Comparison of ENCODE assay signal across 26 cellular contexts in genomic region chrX:36909584-36909983, GRCh38.
DNase-seq lines count a peak whose midpoint lies in the region; ATAC-seq and TF ChIP-seq lines count a peak whose summit lies in the region.
"Had no signal": no experiment of that assay in that cellular context is flagged by ENCODE, and none has a peak within 500 bp of the region (broad histone marks: within the 10 kb centered on the region; RNA-seq: fewer than 3 reads in every experiment).

No MANE protein-coding gene starts in this region.

- H3K4me1 Mint-ChIP-seq in activated T-helper 1 cell treated with anti-CD3 and anti-CD28 coated beads, Interleukin-12 subunit alpha, Interleukin-12 subunit beta, Interleukin-2, Interleukin-4 antibody, amounts not matched to agents 30 ng/mL and 10 ng/mL and 1 ng/mL, durations not matched to agents 14 hours and 24 hours and 36 hours (ENCODE audit: low read depth) = no peaks in the 10 kb centered on the region
- peaks cover 7% of the 10 kb centered on the region for H3K4me1 Mint-ChIP-seq in mesothelial cell of epicardium
- H3K4me1 Mint-ChIP-seq: activated naive CD8-positive, alpha-beta T cell treated with anti-CD3 and anti-CD28 coated beads, Interleukin-2, amount 50 U/mL, for 24 hours; B cell; stimulated activated memory B cell treated with anti-CD40 and anti-IgM and Interleukin-4, amounts not matched to agents 10 μg/mL and 1 μg/mL and 100 μg/mL, for 72 hours had no signal

- intact Hi-C loops in right lobe of liver (cut with DNase I) = no loop called here
- intact Hi-C loops in activated T-helper 1 cell treated with anti-CD3 and anti-CD28 coated beads, Interleukin-12 subunit alpha, Interleukin-12 subunit beta, Interleukin-2, Interleukin-4 antibody, amounts not matched to agents 30 ng/mL and 10 ng/mL and 1 ng/mL, durations not matched to agents 14 hours and 24 hours and 36 hours (cut with micrococcal nuclease) = no loop called here

- peak overlapping the region in 1 of 3 donors; percentile 42 for H3K27ac ChIP-seq in right lobe of liver
- H3K27ac ChIP-seq: breast epithelium, esophagus muscularis mucosa, gastroesophageal sphincter, GM23248, PC-9, suprapubic skin, VCaP had no signal

- no peak overlapping the region for H3K4me3 Mint-ChIP-seq in activated T-helper 1 cell treated with anti-CD3 and anti-CD28 coated beads, Interleukin-12 subunit alpha, Interleukin-12 subunit beta, Interleukin-2, Interleukin-4 antibody, amounts not matched to agents 30 ng/mL and 10 ng/mL and 1 ng/mL, durations not matched to agents 14 hours and 24 hours and 36 hours
- H3K4me3 Mint-ChIP-seq in mesothelial cell of epicardium = no peak overlapping the region
- H3K4me3 Mint-ChIP-seq: activated naive CD8-positive, alpha-beta T cell treated with anti-CD3 and anti-CD28 coated beads, Interleukin-2, amount 50 U/mL, for 24 hours; activated T-cell treated with anti-CD3 and anti-CD28 coated beads, Interleukin-2, amount 50 U/mL, for 4 hours; B cell; effector memory CD8-positive, alpha-beta T cell; HFFc6; natural killer cell treated with Interleukin-12 subunit alpha and Interleukin-12 subunit beta and Interleukin-15 and Interleukin-18, amount 100 ng/mL, for 72 hours; stimulated activated memory B cell treated with anti-CD40 and anti-IgM and Interleukin-4, amounts not matched to agents 10 μg/mL and 1 μg/mL and 100 μg/mL, for 72 hours had no signal

- DNase-seq in A172 (ENCODE audit: low spot score) (peak; percentile 2), amniotic epithelial cell (ENCODE audit: low read depth) (peak; percentile 59), epithelial cell of proximal tubule (ENCODE audit: low read depth) (peak; percentile 3), right lobe of liver (peak in 1 of 3 donors; percentile 61), mesothelial cell of epicardium (ENCODE audit: low spot score in 2 of 2, unreplicated experiment in 2 of 2) (no peak)
- no peak for DNase-seq in activated T-helper 1 cell treated with anti-CD3 and anti-CD28 coated beads, Interleukin-12 subunit alpha, Interleukin-12 subunit beta, Interleukin-2, Interleukin-4 antibody, amounts not matched to agents 30 ng/mL and 10 ng/mL and 1 ng/mL, durations not matched to agents 14 hours and 24 hours and 36 hours (ENCODE audit: low spot score)
- no peak for DNase-seq in activated CD8-positive, alpha-beta memory T cell treated with anti-CD3 and anti-CD28 coated beads for 24 hours
- DNase-seq: activated CD4-positive, alpha-beta T cell treated with anti-CD3 and anti-CD28 coated beads for 4 hours; activated naive CD8-positive, alpha-beta T cell treated with anti-CD3 and anti-CD28 coated beads, Interleukin-2, amount 50 U/mL, for 24 hours; activated T-cell treated with anti-CD3 and anti-CD28 coated beads, Interleukin-2, amount 50 U/mL, for 4 hours; effector memory CD8-positive, alpha-beta T cell; GM23248; HFFc6; NCI-H2171; NK-92 treated with Interleukin-12 subunit alpha and Interleukin-12 subunit beta, amount 100 ng/mL, for 24 hours; PC-9; stimulated activated CD4-positive, alpha-beta T cell treated with anti-CD3 and anti-CD28 coated beads, Interleukin-4, amount 100 ng/mL, for 4 hours had no signal

- H3K4me3 ChIP-seq in epithelial cell of proximal tubule (ENCODE audit: low read depth, low read length) (no peak overlapping the region), right lobe of liver (no peak overlapping the region)
- H3K4me3 ChIP-seq: breast epithelium, esophagus muscularis mucosa, gastroesophageal sphincter, GM23248, PC-9, suprapubic skin had no signal

- no peak for TF ChIP-seq POLR2A in right lobe of liver (IDR thresholded peaks at IDR 0.05)

- WGBS in right lobe of liver (ENCODE audit: insufficient coverage, low coverage, low lambda C conversion rate, missing lambda C conversion rate) = 11% methylated on average over 4 of the region's 4 CpGs

- H3K27me3 ChIP-seq in right lobe of liver = peaks cover 0 to 3% of the 10 kb centered on the region in 2 donors
- H3K27me3 ChIP-seq: breast epithelium, esophagus muscularis mucosa, gastroesophageal sphincter, suprapubic skin had no signal

- no peak overlapping the region for H3K27ac Mint-ChIP-seq in activated T-helper 1 cell treated with anti-CD3 and anti-CD28 coated beads, Interleukin-12 subunit alpha, Interleukin-12 subunit beta, Interleukin-2, Interleukin-4 antibody, amounts not matched to agents 30 ng/mL and 10 ng/mL and 1 ng/mL, durations not matched to agents 14 hours and 24 hours and 36 hours
- H3K27ac Mint-ChIP-seq in mesothelial cell of epicardium = no peak overlapping the region
- H3K27ac Mint-ChIP-seq: activated naive CD8-positive, alpha-beta T cell treated with anti-CD3 and anti-CD28 coated beads, Interleukin-2, amount 50 U/mL, for 24 hours; B cell; effector memory CD8-positive, alpha-beta T cell; HFFc6; natural killer cell treated with Interleukin-12 subunit alpha and Interleukin-12 subunit beta and Interleukin-15 and Interleukin-18, amount 100 ng/mL, for 72 hours; stimulated activated memory B cell treated with anti-CD40 and anti-IgM and Interleukin-4, amounts not matched to agents 10 μg/mL and 1 μg/mL and 100 μg/mL, for 72 hours had no signal

- H3K9me3 Mint-ChIP-seq in activated T-helper 1 cell treated with anti-CD3 and anti-CD28 coated beads, Interleukin-12 subunit alpha, Interleukin-12 subunit beta, Interleukin-2, Interleukin-4 antibody, amounts not matched to agents 30 ng/mL and 10 ng/mL and 1 ng/mL, durations not matched to agents 14 hours and 24 hours and 36 hours = no peaks in the 10 kb centered on the region
- H3K9me3 Mint-ChIP-seq in mesothelial cell of epicardium = peaks cover 18% of the 10 kb centered on the region
- H3K9me3 Mint-ChIP-seq: activated naive CD8-positive, alpha-beta T cell treated with anti-CD3 and anti-CD28 coated beads, Interleukin-2, amount 50 U/mL, for 24 hours; activated T-cell treated with anti-CD3 and anti-CD28 coated beads, Interleukin-2, amount 50 U/mL, for 4 hours; effector memory CD8-positive, alpha-beta T cell; HFFc6; natural killer cell treated with Interleukin-12 subunit alpha and Interleukin-12 subunit beta and Interleukin-15 and Interleukin-18, amount 100 ng/mL, for 72 hours; stimulated activated memory B cell treated with anti-CD40 and anti-IgM and Interleukin-4, amounts not matched to agents 10 μg/mL and 1 μg/mL and 100 μg/mL, for 72 hours had no signal

- H3K36me3 ChIP-seq in right lobe of liver = no peaks in the 10 kb centered on the region
- H3K36me3 ChIP-seq: breast epithelium, esophagus muscularis mucosa, gastroesophageal sphincter, suprapubic skin had no signal

- no peaks in the 10 kb centered on the region for H3K36me3 Mint-ChIP-seq in activated T-helper 1 cell treated with anti-CD3 and anti-CD28 coated beads, Interleukin-12 subunit alpha, Interleukin-12 subunit beta, Interleukin-2, Interleukin-4 antibody, amounts not matched to agents 30 ng/mL and 10 ng/mL and 1 ng/mL, durations not matched to agents 14 hours and 24 hours and 36 hours (ENCODE audit: low read depth)
- no peaks in the 10 kb centered on the region for H3K36me3 Mint-ChIP-seq in mesothelial cell of epicardium
- H3K36me3 Mint-ChIP-seq: natural killer cell treated with Interleukin-12 subunit alpha and Interleukin-12 subunit beta and Interleukin-15 and Interleukin-18, amount 100 ng/mL, for 72 hours; stimulated activated memory B cell treated with anti-CD40 and anti-IgM and Interleukin-4, amounts not matched to agents 10 μg/mL and 1 μg/mL and 100 μg/mL, for 72 hours had no signal

- no peaks in the 10 kb centered on the region for H3K27me3 Mint-ChIP-seq in activated T-helper 1 cell treated with anti-CD3 and anti-CD28 coated beads, Interleukin-12 subunit alpha, Interleukin-12 subunit beta, Interleukin-2, Interleukin-4 antibody, amounts not matched to agents 30 ng/mL and 10 ng/mL and 1 ng/mL, durations not matched to agents 14 hours and 24 hours and 36 hours (ENCODE audit: insufficient read depth)
- H3K27me3 Mint-ChIP-seq in mesothelial cell of epicardium (ENCODE audit: low read depth) = peaks cover 1% of the 10 kb centered on the region
- H3K27me3 Mint-ChIP-seq: activated naive CD8-positive, alpha-beta T cell treated with anti-CD3 and anti-CD28 coated beads, Interleukin-2, amount 50 U/mL, for 24 hours; B cell; effector memory CD8-positive, alpha-beta T cell; stimulated activated memory B cell treated with anti-CD40 and anti-IgM and Interleukin-4, amounts not matched to agents 10 μg/mL and 1 μg/mL and 100 μg/mL, for 72 hours had no signal

- H3K4me1 ChIP-seq in right lobe of liver = peaks cover 0 to 9% (median 0%) of the 10 kb centered on the region in 4 donors
- H3K4me1 ChIP-seq: breast epithelium, esophagus muscularis mucosa, gastroesophageal sphincter, suprapubic skin had no signal

- ATAC-seq in right lobe of liver (peak; percentile 83 to 96 (median 92)), SK-N-SH treated with all-trans-retinoic acid at 6 μM for 48 hours (no peak)
- ATAC-seq: activated naive CD8-positive, alpha-beta T cell treated with anti-CD3 and anti-CD28 coated beads, Interleukin-2, amount 50 U/mL, for 24 hours; activated T-cell treated with anti-CD3 and anti-CD28 coated beads, Interleukin-2, amount 50 U/mL, for 4 hours; effector memory CD8-positive, alpha-beta T cell; gastroesophageal sphincter; natural killer cell treated with Interleukin-12 subunit alpha and Interleukin-12 subunit beta and Interleukin-15 and Interleukin-18, amount 100 ng/mL, for 72 hours; stimulated activated memory B cell treated with anti-CD40 and anti-IgM and Interleukin-4, amounts not matched to agents 10 μg/mL and 1 μg/mL and 100 μg/mL, for 72 hours had no signal

- no peak for TF ChIP-seq CTCF in epithelial cell of proximal tubule (conservative IDR thresholded peaks at IDR 0.05; ENCODE audit: low read depth, low read length)
- TF ChIP-seq CTCF in right lobe of liver (IDR thresholded peaks at IDR 0.05) = no peak
- TF ChIP-seq CTCF in mesothelial cell of epicardium (IDR thresholded peaks at IDR 0.05; ENCODE audit: unreplicated experiment) = no peak

- H3K9me3 ChIP-seq in right lobe of liver = no peaks in the 10 kb centered on the region
- H3K9me3 ChIP-seq: esophagus muscularis mucosa, gastroesophageal sphincter, suprapubic skin had no signal

TF ChIP-seq in SK-N-SH treated with all-trans-retinoic acid at 6 μM for 48 hours, 23 proteins besides CTCF, POLR2A, EP300 and RAD21 (continues in another document):
- TF ChIP-seq CSRNP3 (CRISPR knock-in tag; IDR thresholded peaks at IDR 0.05) (no peak), ZFP3 (CRISPR knock-in tag; IDR thresholded peaks at IDR 0.05) (no peak), PPARA (CRISPR knock-in tag; IDR thresholded peaks at IDR 0.05; ENCODE audit: borderline replicate concordance) (no peak)

Comparison
In these comparisons a context has a peak if more than half of its experiments do, and no peak if none do; other contexts are left out.
1. DNase-seq: peak in A172 (single experiment), amniotic epithelial cell (single experiment) and epithelial cell of proximal tubule (single experiment); none in activated T-helper 1 cell treated with anti-CD3 and anti-CD28 coated beads, Interleukin-12 subunit alpha, Interleukin-12 subunit beta, Interleukin-2, Interleukin-4 antibody, amounts not matched to agents 30 ng/mL and 10 ng/mL and 1 ng/mL, durations not matched to agents 14 hours and 24 hours and 36 hours (single experiment), mesothelial cell of epicardium (0 of 2) and activated CD8-positive, alpha-beta memory T cell treated with anti-CD3 and anti-CD28 coated beads for 24 hours (single experiment).